25 cellular contexts compared by ENCODE assay signal in the genomic region with DNA sequence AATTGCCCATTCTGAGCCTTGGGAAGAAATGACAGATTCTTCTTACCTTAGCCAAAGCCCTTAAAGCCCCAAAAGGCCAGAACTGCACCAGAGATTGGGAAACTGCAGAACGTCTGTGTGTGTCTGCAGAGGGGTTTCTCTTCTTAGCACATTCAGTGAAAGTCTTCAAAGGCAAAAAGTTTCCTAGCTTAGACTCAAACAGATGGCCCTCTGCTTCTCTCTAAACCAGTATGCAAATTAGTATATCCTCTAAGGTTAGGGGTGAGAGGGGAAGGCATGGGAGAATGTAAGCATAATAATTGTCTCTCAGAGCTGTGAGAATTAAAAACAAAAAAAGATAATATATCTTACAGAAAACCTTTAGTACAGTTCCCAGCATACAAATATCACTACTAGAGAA.
"Had no signal": no experiment of that assay in that cellular context is flagged by ENCODE, and none has a peak within 500 bp of the region (broad histone marks: within the 10 kb centered on the region; RNA-seq: fewer than 3 reads in every experiment).

No MANE protein-coding gene starts in this region.

- H3K4me1 ChIP-seq: left lung, lower lobe of right lung, stomach, testis, thyroid gland, transverse colon, upper lobe of left lung, vagina had no signal

- H3K27ac ChIP-seq: left lung, lower lobe of right lung, ovary, skin epidermis, stomach, testis, thyroid gland, transverse colon, upper lobe of left lung, vagina had no signal

- DNase-seq: hippocampal formation; kidney; left colon; left lung; lower lobe of right lung; mesendoderm; naive B cell; natural killer cell; ovary; retina; right cardiac atrium; stimulated activated CD4-positive, alpha-beta T cell treated with anti-CD3 and anti-CD28 coated beads, Interleukin-12 subunit alpha, Interleukin-12 subunit beta, amount 100 ng/mL, for 4 hours; stimulated activated CD4-positive, alpha-beta T cell treated with anti-CD3 and anti-CD28 coated beads, Interleukin-15, amount 100 ng/mL, for 24 hours; stimulated activated CD4-positive, alpha-beta T cell treated with anti-CD3 and anti-CD28 coated beads, Interleukin-2, amount 100 ng/mL, for 24 hours; stimulated activated CD4-positive, alpha-beta T cell treated with anti-CD3 and anti-CD28 coated beads, Interleukin-4, amount 100 ng/mL, for 1 hour; stimulated activated naive B cell treated with anti-CD40 and anti-IgM and Interleukin-4, amounts not matched to agents 10 μg/mL and 1 μg/mL and 100 μg/mL, for 72 hours; stimulated activated naive CD8-positive, alpha-beta T cell treated with anti-CD3 and anti-CD28 coated beads, Interleukin-15, Interleukin-2, amounts not matched to agents 100 U/mL and 50 U/mL, for 24 hours; stomach; testis; thyroid gland; transverse colon; upper lobe of left lung had no signal

- FAIRE-seq: kidney had no signal

- ATAC-seq: left colon; left lung; lower lobe of right lung; natural killer cell; right cardiac atrium; sciatic nerve; stimulated activated naive B cell treated with anti-CD40 and anti-IgM and Interleukin-4, amounts not matched to agents 10 μg/mL and 1 μg/mL and 100 μg/mL, for 72 hours; stimulated activated naive CD8-positive, alpha-beta T cell treated with anti-CD3 and anti-CD28 coated beads, Interleukin-15, Interleukin-2, amounts not matched to agents 100 U/mL and 50 U/mL, for 24 hours had no signal

- H3K4me3 ChIP-seq: left lung, lower lobe of right lung, ovary, skin epidermis, stomach, testis, thyroid gland, transverse colon, upper lobe of left lung, vagina had no signal

- H3K27me3 ChIP-seq: left lung, ovary, testis, thyroid gland, transverse colon, upper lobe of left lung, vagina had no signal

- H3K36me3 ChIP-seq: left lung, lower lobe of right lung, ovary, stomach, thyroid gland, transverse colon, upper lobe of left lung, vagina had no signal

- H3K9me3 ChIP-seq: left lung, lower lobe of right lung, ovary, stomach, testis, thyroid gland, transverse colon, upper lobe of left lung, vagina had no signal
